ENCODE assay signal across 24 cellular contexts in the genomic region with DNA sequence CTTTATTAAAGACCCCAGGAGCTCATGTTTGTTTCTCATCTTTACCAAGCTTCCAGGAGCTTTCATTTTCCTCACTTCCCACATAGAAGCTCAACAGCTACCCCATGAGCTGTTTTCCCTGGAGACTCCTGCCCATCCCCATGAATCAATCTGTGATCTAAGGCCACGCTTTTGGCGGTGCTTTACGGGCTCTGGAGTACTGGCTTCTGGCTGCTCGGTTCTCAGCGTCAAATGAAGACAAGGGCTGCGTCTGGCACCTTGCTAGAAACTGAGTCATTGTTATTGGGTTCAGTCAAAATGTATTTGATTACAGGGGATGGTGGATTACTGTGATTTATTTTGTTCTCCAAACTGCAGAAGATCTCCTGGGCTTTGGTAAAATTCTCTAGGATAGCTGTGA. TPM values are rescaled to one million over a fixed set of nuclear protein-coding genes. Genes with fewer than 3 reads are reported as not detected.
DNase-seq lines count a peak whose midpoint lies in the region; ATAC-seq and TF ChIP-seq lines count a peak whose summit lies in the region.
"Had no signal": no experiment of that assay in that cellular context is flagged by ENCODE, and none has a peak within 500 bp of the region (broad histone marks: within the 10 kb centered on the region; RNA-seq: fewer than 3 reads in every experiment).

No MANE protein-coding gene starts in this region.

- peaks cover 10% of the 10 kb centered on the region for H3K4me1 Mint-ChIP-seq in brain
- H3K4me1 Mint-ChIP-seq in nephron, result peaks cover 33% of the 10 kb centered on the region
- peaks cover 5% of the 10 kb centered on the region in 2 donors for H3K4me1 Mint-ChIP-seq in stimulated activated naive B cell treated with anti-CD40 and anti-IgM and Interleukin-4, amounts not matched to agents 10 μg/mL and 1 μg/mL and 100 μg/mL, for 72 hours

- H3K36me3 Mint-ChIP-seq in brain (peaks cover 14% of the 10 kb centered on the region), nephron (ENCODE audit: low read depth) (peaks cover 23% of the 10 kb centered on the region)
- peaks cover 3 to 17% of the 10 kb centered on the region in 2 donors for H3K36me3 Mint-ChIP-seq in stimulated activated naive B cell treated with anti-CD40 and anti-IgM and Interleukin-4, amounts not matched to agents 10 μg/mL and 1 μg/mL and 100 μg/mL, for 72 hours

- DNase-seq in NCI-H82 (lab: John Stamatoyannopoulos, UW) (peak; percentile 37), NCI-H82 treated with DMSO at 0.1 percent for 48 hours (lab: John Stamatoyannopoulos, UW; ENCODE audit: unreplicated experiment) (no peak), stromal cell of bone marrow (ENCODE audit: low read depth) (peak; percentile 71), AML-193 (lab: John Stamatoyannopoulos, UW) (no peak), SW 1271 (lab: John Stamatoyannopoulos, UW) (no peak)
- DNase-seq in stimulated activated naive B cell treated with anti-CD40 and anti-IgM and Interleukin-4, amounts not matched to agents 10 μg/mL and 1 μg/mL and 100 μg/mL, for 72 hours, result no peak
- DNase-seq: activated CD4-positive, alpha-beta T cell treated with anti-CD3 and anti-CD28 coated beads for 48 hours; activated naive CD4-positive, alpha-beta T cell treated with Interleukin-2 at 50 U/mL for 16 hours; activated T-cell treated with anti-CD3 and anti-CD28 coated beads, Interleukin-2, amount 50 U/mL, for 72 hours; DMS53; effector memory CD4-positive, alpha-beta T cell; erythroblast; mesendoderm; NCI-H1436 treated with DMSO at 0.1 percent for 48 hours; NCI-H2171 treated with DMSO at 0.1 percent for 48 hours; NCI-H510A treated with DMSO at 0.1 percent for 48 hours; NK-92 treated with Interleukin-12 subunit alpha and Interleukin-12 subunit beta, amount 100 ng/mL, for 24 hours; PC-9; Right ventricle myocardium superior; transverse colon had no signal

- H3K4me3 Mint-ChIP-seq in brain (no peak overlapping the region), nephron (no peak overlapping the region)
- H3K4me3 Mint-ChIP-seq in stimulated activated naive B cell treated with anti-CD40 and anti-IgM and Interleukin-4, amounts not matched to agents 10 μg/mL and 1 μg/mL and 100 μg/mL, for 72 hours, result no peak overlapping the region
- H3K4me3 Mint-ChIP-seq: activated T-cell treated with anti-CD3 and anti-CD28 coated beads, Interleukin-2, amount 50 U/mL, for 72 hours; B cell had no signal

- no peak for TF ChIP-seq CTCF in brain (conservative IDR thresholded peaks at IDR 0.05)
- no peak for TF ChIP-seq CTCF in nephron (IDR thresholded peaks at IDR 0.05; ENCODE audit: unreplicated experiment in 3 of 3)

- H3K9me3 Mint-ChIP-seq in brain (no peaks in the 10 kb centered on the region), nephron (no peaks in the 10 kb centered on the region)
- no peaks in the 10 kb centered on the region for H3K9me3 Mint-ChIP-seq in stimulated activated naive B cell treated with anti-CD40 and anti-IgM and Interleukin-4, amounts not matched to agents 10 μg/mL and 1 μg/mL and 100 μg/mL, for 72 hours
- H3K9me3 Mint-ChIP-seq: activated T-cell treated with anti-CD3 and anti-CD28 coated beads, Interleukin-2, amount 50 U/mL, for 72 hours had no signal

- ATAC-seq in stimulated activated naive B cell treated with anti-CD40 and anti-IgM and Interleukin-4, amounts not matched to agents 10 μg/mL and 1 μg/mL and 100 μg/mL, for 72 hours (replicated peaks), result no peak
- ATAC-seq: activated T-cell treated with anti-CD3 and anti-CD28 coated beads, Interleukin-2, amount 50 U/mL, for 72 hours; gastroesophageal sphincter had no signal

- H3K27me3 Mint-ChIP-seq in brain (no peaks in the 10 kb centered on the region), nephron (ENCODE audit: low read depth) (no peaks in the 10 kb centered on the region)
- no peaks in the 10 kb centered on the region for H3K27me3 Mint-ChIP-seq in stimulated activated naive B cell treated with anti-CD40 and anti-IgM and Interleukin-4, amounts not matched to agents 10 μg/mL and 1 μg/mL and 100 μg/mL, for 72 hours
- H3K27me3 Mint-ChIP-seq: B cell had no signal

- H3K27ac Mint-ChIP-seq in brain, result peak overlapping the region; percentile 10 to 63 (median 36)
- peak overlapping the region in 2 of 3 experiments; percentile 13 to 51 for H3K27ac Mint-ChIP-seq in nephron
- no peak overlapping the region for H3K27ac Mint-ChIP-seq in stimulated activated naive B cell treated with anti-CD40 and anti-IgM and Interleukin-4, amounts not matched to agents 10 μg/mL and 1 μg/mL and 100 μg/mL, for 72 hours
- H3K27ac Mint-ChIP-seq: activated T-cell treated with anti-CD3 and anti-CD28 coated beads, Interleukin-2, amount 50 U/mL, for 72 hours; B cell had no signal

RNA-seq across cellular contexts. Expression of a gene that starts 39.9 kb away (rescaled TPM):
- 6.1 TPM for polyA plus RNA-seq in brain (ENCODE audit: insufficient read depth, low read depth, low replicate concordance)

Comparison
In these comparisons a context has a peak if more than half of its experiments do, and no peak if none do; other contexts are left out.
1. DNase-seq: peak in NCI-H82 (single experiment) and stromal cell of bone marrow (single experiment); none in NCI-H82 treated with DMSO at 0.1 percent for 48 hours (single experiment), AML-193 (0 of 2), stimulated activated naive B cell treated with anti-CD40 and anti-IgM and Interleukin-4, amounts not matched to agents 10 μg/mL and 1 μg/mL and 100 μg/mL, for 72 hours (single experiment) and SW 1271 (0 of 2).